In genomic region chr4:2817136-2817535, GRCh38 we compare ENCODE assay signal across 9 cellular contexts. TPM values are rescaled to one million over a fixed set of nuclear protein-coding genes. Genes with fewer than 3 reads are reported as not detected.
A peak's percentile ranks its signal among the peaks of the same experiment; 100 is the strongest.
DNase-seq lines count a peak whose midpoint lies in the region; ATAC-seq and TF ChIP-seq lines count a peak whose summit lies in the region.
"Had no signal": no experiment of that assay in that cellular context is flagged by ENCODE, and none has a peak within 500 bp of the region (broad histone marks: within the 10 kb centered on the region; RNA-seq: fewer than 3 reads in every experiment).

No MANE protein-coding gene starts in this region.

- peak overlapping the region; percentile 88 for H3K4me2 ChIP-seq in BLaER1

- no peak for TF ChIP-seq EP300 in upper lobe of left lung (IDR thresholded peaks at IDR 0.05)

- H3K4me1 ChIP-seq in BLaER1 (peaks cover 84% of the 10 kb centered on the region), upper lobe of left lung (peaks cover 28 to 60% (median 44%) of the 10 kb centered on the region in 4 donors)
- peaks cover 36 to 54% of the 10 kb centered on the region in 2 donors for H3K4me1 ChIP-seq in naive thymus-derived CD4-positive, alpha-beta T cell (ENCODE audit: control insufficient read depth in 2 of 2, insufficient read depth in 2 of 2, low read length in 2 of 2)

- peaks cover 34% of the 10 kb centered on the region for H3K36me3 Mint-ChIP-seq in activated T-helper 2 cell treated with anti-CD3 and anti-CD28 coated beads, Interferon-gamma antibody, Interleukin-2, Interleukin-4, amounts not matched to agents 10 μg/mL and 5 μg/mL and 100 μg/mL, durations not matched to agents 14 hours and 24 hours and 36 hours (ENCODE audit: low read depth)
- H3K36me3 Mint-ChIP-seq in naive thymus-derived CD4-positive, alpha-beta T cell, result peaks cover 0 to 30% (median 0%) of the 10 kb centered on the region in 5 donors

- H3K27me3 Mint-ChIP-seq in activated T-helper 2 cell treated with anti-CD3 and anti-CD28 coated beads, Interferon-gamma antibody, Interleukin-2, Interleukin-4, amounts not matched to agents 10 μg/mL and 5 μg/mL and 100 μg/mL, durations not matched to agents 14 hours and 24 hours and 36 hours (ENCODE audit: low read depth), result no peaks in the 10 kb centered on the region
- no peaks in the 10 kb centered on the region for H3K27me3 Mint-ChIP-seq in naive thymus-derived CD4-positive, alpha-beta T cell

- H3K27me3 ChIP-seq in BLaER1 (peaks cover 16% of the 10 kb centered on the region), GM06990 (replicated peaks; ENCODE audit: control insufficient read depth, insufficient read depth, low read length) (no peaks in the 10 kb centered on the region), upper lobe of left lung (no peaks in the 10 kb centered on the region)
- no peaks in the 10 kb centered on the region for H3K27me3 ChIP-seq in naive thymus-derived CD4-positive, alpha-beta T cell (ENCODE audit: control insufficient read depth in 2 of 2, insufficient read depth in 2 of 2, low read length in 2 of 2)

- H3K27ac ChIP-seq in BLaER1 (no peak overlapping the region), upper lobe of left lung (peak overlapping the region in 2 of 4 donors; percentile 19 to 63)
- H3K27ac ChIP-seq in naive thymus-derived CD4-positive, alpha-beta T cell (ENCODE audit: low read depth, low read length), result no peak overlapping the region
- H3K27ac ChIP-seq: SK-N-MC had no signal

- CTCF ChIA-PET in naive thymus-derived CD4-positive, alpha-beta T cell (lab: Charles Lee), result no interaction called here

- no peak for DNase-seq in GM06990 (ENCODE audit: extremely low read depth, insufficient read length)
- no peak for DNase-seq in activated T-helper 2 cell treated with anti-CD3 and anti-CD28 coated beads, Interferon-gamma antibody, Interleukin-2, Interleukin-4, amounts not matched to agents 10 μg/mL and 5 μg/mL and 100 μg/mL, durations not matched to agents 14 hours and 24 hours and 36 hours (ENCODE audit: low spot score)
- no peak for DNase-seq in naive thymus-derived CD4-positive, alpha-beta T cell
- no peak for DNase-seq in stimulated activated CD4-positive, alpha-beta T cell treated with anti-CD3 and anti-CD28 coated beads, Interleukin-2, amount 100 ng/mL, for 48 hours
- DNase-seq in NCI-H2081 treated with DMSO at 0.1 percent for 48 hours (lab: John Stamatoyannopoulos, UW), result no peak
- DNase-seq in upper lobe of left lung, result no peak
- DNase-seq in SKM-1 treated with dmso at 0.1 percent for 144 hours (lab: John Stamatoyannopoulos, UW; ENCODE audit: unreplicated experiment), result no peak

- TF ChIP-seq CTCF in GM06990 (IDR thresholded peaks at IDR 0.05; ENCODE audit: insufficient read depth, low read length, poor library complexity, severe bottlenecking), result no peak
- TF ChIP-seq CTCF in upper lobe of left lung (IDR thresholded peaks at IDR 0.05), result no peak

- no peak for ATAC-seq in naive thymus-derived CD4-positive, alpha-beta T cell
- no peak for ATAC-seq in upper lobe of left lung (ENCODE audit: low FRiP score in 2 of 2)

- H3K9me3 ChIP-seq in BLaER1 (no peaks in the 10 kb centered on the region), upper lobe of left lung (no peaks in the 10 kb centered on the region)
- H3K9me3 ChIP-seq in naive thymus-derived CD4-positive, alpha-beta T cell (ENCODE audit: control insufficient read depth in 2 of 3, low read length in 3 of 3), result no peaks in the 10 kb centered on the region

- peaks cover 40% of the 10 kb centered on the region for H3K4me1 Mint-ChIP-seq in activated T-helper 2 cell treated with anti-CD3 and anti-CD28 coated beads, Interferon-gamma antibody, Interleukin-2, Interleukin-4, amounts not matched to agents 10 μg/mL and 5 μg/mL and 100 μg/mL, durations not matched to agents 14 hours and 24 hours and 36 hours (ENCODE audit: low read depth)
- peaks cover 48 to 70% (median 56%) of the 10 kb centered on the region in 7 donors for H3K4me1 Mint-ChIP-seq in naive thymus-derived CD4-positive, alpha-beta T cell

- H3K9ac ChIP-seq in BLaER1, result no peak overlapping the region

- peaks cover 26% of the 10 kb centered on the region for H3K36me3 ChIP-seq in BLaER1
- peaks cover 15% of the 10 kb centered on the region for H3K36me3 ChIP-seq in GM06990 (ENCODE audit: control insufficient read depth, insufficient read depth, low read length)
- peaks cover 0 to 13% (median 2%) of the 10 kb centered on the region in 3 experiments for H3K36me3 ChIP-seq in naive thymus-derived CD4-positive, alpha-beta T cell (ENCODE audit: control insufficient read depth in 2 of 3, insufficient read depth in 3 of 3, low read length in 3 of 3)
- peaks cover 0 to 21% (median 11%) of the 10 kb centered on the region in 4 donors for H3K36me3 ChIP-seq in upper lobe of left lung

- peak overlapping the region; percentile 78 for H3K4me3 ChIP-seq in BLaER1
- peak overlapping the region; percentile 52; the same call in 1 of the 2 replicates for H3K4me3 ChIP-seq in GM06990 (replicated peaks; ENCODE audit: low read depth, low read length)
- H3K4me3 ChIP-seq in naive thymus-derived CD4-positive, alpha-beta T cell (ENCODE audit: low read length), result no peak overlapping the region
- H3K4me3 ChIP-seq in upper lobe of left lung, result peak overlapping the region in 2 of 4 donors; percentile 59 to 68

- TF ChIP-seq POLR2A in upper lobe of left lung (IDR thresholded peaks at IDR 0.05), result no peak

- POLR2A ChIA-PET in naive thymus-derived CD4-positive, alpha-beta T cell (lab: Charles Lee), result interaction anchor here (12.2 kb wide), 1 partner anchor 20 kb away, joined by 100 read pairs; no protein-coding TSS in a partner anchor

- H3K27ac Mint-ChIP-seq in activated T-helper 2 cell treated with anti-CD3 and anti-CD28 coated beads, Interferon-gamma antibody, Interleukin-2, Interleukin-4, amounts not matched to agents 10 μg/mL and 5 μg/mL and 100 μg/mL, durations not matched to agents 14 hours and 24 hours and 36 hours, result peak overlapping the region; percentile 10
- peak overlapping the region; percentile 36 to 94 (median 86) for H3K27ac Mint-ChIP-seq in naive thymus-derived CD4-positive, alpha-beta T cell

- H3K4me3 Mint-ChIP-seq in activated T-helper 2 cell treated with anti-CD3 and anti-CD28 coated beads, Interferon-gamma antibody, Interleukin-2, Interleukin-4, amounts not matched to agents 10 μg/mL and 5 μg/mL and 100 μg/mL, durations not matched to agents 14 hours and 24 hours and 36 hours (ENCODE audit: low read depth), result peak overlapping the region; percentile 64
- peak overlapping the region; percentile 77 to 93 (median 82) for H3K4me3 Mint-ChIP-seq in naive thymus-derived CD4-positive, alpha-beta T cell

- H4K20me1 ChIP-seq in BLaER1, result peaks cover 79% of the 10 kb centered on the region

- intact Hi-C loops in activated T-helper 2 cell treated with anti-CD3 and anti-CD28 coated beads, Interferon-gamma antibody, Interleukin-2, Interleukin-4, amounts not matched to agents 10 μg/mL and 5 μg/mL and 100 μg/mL, durations not matched to agents 14 hours and 24 hours and 36 hours (cut with micrococcal nuclease), result no loop called here
- intact Hi-C loops in naive thymus-derived CD4-positive, alpha-beta T cell (cut with micrococcal nuclease), result no loop called here

- WGBS in upper lobe of left lung, 2 donors, result 61 to 72% methylated on average over 4 of the region's 4 CpGs

- no peaks in the 10 kb centered on the region for H3K9me3 Mint-ChIP-seq in activated T-helper 2 cell treated with anti-CD3 and anti-CD28 coated beads, Interferon-gamma antibody, Interleukin-2, Interleukin-4, amounts not matched to agents 10 μg/mL and 5 μg/mL and 100 μg/mL, durations not matched to agents 14 hours and 24 hours and 36 hours
- no peaks in the 10 kb centered on the region for H3K9me3 Mint-ChIP-seq in naive thymus-derived CD4-positive, alpha-beta T cell

RNA-seq across cellular contexts. Expression of gene SH3BP2, which starts 24.3 kb away (rescaled TPM):
- total RNA-seq in activated T-helper 2 cell treated with anti-CD3 and anti-CD28 coated beads, Interferon-gamma antibody, Interleukin-2, Interleukin-4, amounts not matched to agents 10 μg/mL and 5 μg/mL and 100 μg/mL, durations not matched to agents 14 hours and 24 hours and 36 hours, result 64.3 and 72.7 TPM in 2 replicates
- total RNA-seq in naive thymus-derived CD4-positive, alpha-beta T cell, result 100 to 1,000 TPM in 1 of 5 experiments, 10 to 100 TPM in 4; 22.7 to 269 (median 59.6) TPM
- polyA plus RNA-seq in naive thymus-derived CD4-positive, alpha-beta T cell, result 10 to 100 TPM in 1 of 2 donors, 1 to 10 TPM in 1; 5.9 to 11.3 TPM
- 100 to 1,000 TPM in 3 of 6 donors, 10 to 100 TPM in 3; 59.1 to 358 (median 103) TPM for total RNA-seq in upper lobe of left lung

RNA-seq across cellular contexts. Expression of gene ADD1, which starts 26.5 kb away (rescaled TPM):
- total RNA-seq in activated T-helper 2 cell treated with anti-CD3 and anti-CD28 coated beads, Interferon-gamma antibody, Interleukin-2, Interleukin-4, amounts not matched to agents 10 μg/mL and 5 μg/mL and 100 μg/mL, durations not matched to agents 14 hours and 24 hours and 36 hours, result 240 and 242 TPM in 2 replicates
- 100 to 1,000 TPM; 211 to 300 (median 282) TPM for total RNA-seq in naive thymus-derived CD4-positive, alpha-beta T cell
- 100 to 1,000 TPM; 152 to 164 TPM for polyA plus RNA-seq in naive thymus-derived CD4-positive, alpha-beta T cell
- total RNA-seq in upper lobe of left lung, result 100 to 1,000 TPM; 184 to 651 (median 290) TPM
